Comparison of ENCODE assay signal across 7 cellular contexts in the genomic region with DNA sequence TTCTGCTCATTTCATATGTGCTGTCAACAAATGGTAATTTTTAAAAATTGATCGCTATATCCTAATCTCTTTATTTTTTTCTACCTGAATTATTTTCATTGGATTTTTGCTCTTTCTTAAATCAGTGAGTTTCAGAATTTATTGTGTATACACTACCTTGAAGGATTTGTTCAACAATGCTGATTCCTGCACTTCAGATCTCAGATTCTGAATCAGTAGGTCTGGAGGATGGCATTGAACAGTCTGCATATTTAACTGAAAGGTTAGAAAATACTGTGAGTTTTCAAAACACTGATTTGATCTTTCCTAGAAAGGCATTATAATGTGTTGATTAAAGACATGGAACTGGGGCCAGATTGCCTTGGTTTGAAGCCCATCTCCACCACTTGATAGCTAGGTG. TPM values are rescaled to one million over a fixed set of nuclear protein-coding genes. Genes with fewer than 3 reads are reported as not detected.
DNase-seq lines count a peak whose midpoint lies in the region; TF ChIP-seq lines count a peak whose summit lies in the region.

No MANE protein-coding gene starts in this region.

- H3K36me3 ChIP-seq in GM06990 (ENCODE audit: control insufficient read depth, insufficient read depth, low read length) (no peaks in the 10 kb centered on the region), neural progenitor cell (peaks cover 8% of the 10 kb centered on the region)

- no peak for TF ChIP-seq CTCF in GM06990 (IDR thresholded peaks at IDR 0.05; ENCODE audit: insufficient read depth, low read length, poor library complexity, severe bottlenecking)
- no peak for TF ChIP-seq CTCF in coronary artery (IDR thresholded peaks at IDR 0.05)
- no peak for TF ChIP-seq CTCF in neural progenitor cell (IDR thresholded peaks at IDR 0.05)
- TF ChIP-seq CTCF in RWPE1 (conservative IDR thresholded peaks at IDR 0.05; ENCODE audit: low read depth) = no peak

- H3K4me3 Mint-ChIP-seq in neural progenitor cell = peak overlapping the region; percentile 83

- peaks cover 44% of the 10 kb centered on the region for H4K20me1 ChIP-seq in neural progenitor cell (ENCODE audit: low read depth)

- DNase-seq in GM06990 (ENCODE audit: extremely low read depth, insufficient read length) (no peak), NCI-H69 (lab: John Stamatoyannopoulos, UW) (peak; percentile 39), coronary artery (ENCODE audit: low spot score) (no peak), neural progenitor cell (ENCODE audit: low spot score) (no peak), NCI-H2196 treated with DMSO at 0.1 percent for 48 hours (lab: John Stamatoyannopoulos, UW; ENCODE audit: unreplicated experiment) (no peak), RWPE1 (ENCODE audit: low spot score) (no peak)
- no peak for DNase-seq in stimulated activated CD4-positive, alpha-beta T cell treated with anti-CD3 and anti-CD28 coated beads, Interleukin-4, amount 100 ng/mL, for 24 hours

- H3K9me3 Mint-ChIP-seq in neural progenitor cell = peaks cover 25% of the 10 kb centered on the region

- POLR2A ChIA-PET in RWPE1 (lab: Yijun Ruan, JAX; ENCODE audit: low non-redundant PET) = no interaction called here

- H3K4me1 Mint-ChIP-seq in neural progenitor cell = peaks cover 19% of the 10 kb centered on the region

- peak overlapping the region; percentile 94 for H3K4me2 ChIP-seq in neural progenitor cell

- peaks cover 2% of the 10 kb centered on the region for H3K27me3 Mint-ChIP-seq in neural progenitor cell (ENCODE audit: insufficient read depth, low read depth)

- peaks cover 15% of the 10 kb centered on the region for H3K4me1 ChIP-seq in neural progenitor cell

- H3K9ac ChIP-seq in neural progenitor cell = peak overlapping the region; percentile 22

- H3F3A ChIP-seq in neural progenitor cell (ENCODE audit: low read depth) = peaks cover 17% of the 10 kb centered on the region

- no peak overlapping the region for H3K27ac Mint-ChIP-seq in neural progenitor cell

- peaks cover 37% of the 10 kb centered on the region for H3K36me3 Mint-ChIP-seq in neural progenitor cell

- peaks cover 67% of the 10 kb centered on the region for H3K79me2 ChIP-seq in neural progenitor cell (ENCODE audit: low read depth)

- H3K27ac ChIP-seq in coronary artery = no peak overlapping the region
- no peak overlapping the region for H3K27ac ChIP-seq in neural progenitor cell
- no peak overlapping the region for H3K27ac ChIP-seq in RWPE1

- H3K27me3 ChIP-seq in GM06990 (replicated peaks; ENCODE audit: control insufficient read depth, insufficient read depth, low read length) (no peaks in the 10 kb centered on the region), neural progenitor cell (no peaks in the 10 kb centered on the region)

- H3K9me3 ChIP-seq in neural progenitor cell (ENCODE audit: low read depth) = no peaks in the 10 kb centered on the region

- H3K4me3 ChIP-seq in GM06990 (replicated peaks; ENCODE audit: low read depth, low read length) (peak overlapping the region; percentile 94), coronary artery (peak overlapping the region; percentile 95), neural progenitor cell (peak overlapping the region; percentile 98)

- no peak overlapping the region for H2AFZ ChIP-seq in neural progenitor cell (replicated peaks)

- CTCF ChIA-PET in RWPE1 (lab: Yijun Ruan, JAX) = interaction anchor here (0.6 kb wide), 1 partner anchor 115 kb away, joined by 3 read pairs; no protein-coding TSS in a partner anchor

RNA-seq across cellular contexts. Expression of gene G2E3, which starts 1.6 kb away (rescaled TPM):
- total RNA-seq in neural progenitor cell (ENCODE audit: low replicate concordance) = 95.4 and 135 TPM in 2 replicates
